1 cellular context compared by ENCODE assay signal in the genomic region with DNA sequence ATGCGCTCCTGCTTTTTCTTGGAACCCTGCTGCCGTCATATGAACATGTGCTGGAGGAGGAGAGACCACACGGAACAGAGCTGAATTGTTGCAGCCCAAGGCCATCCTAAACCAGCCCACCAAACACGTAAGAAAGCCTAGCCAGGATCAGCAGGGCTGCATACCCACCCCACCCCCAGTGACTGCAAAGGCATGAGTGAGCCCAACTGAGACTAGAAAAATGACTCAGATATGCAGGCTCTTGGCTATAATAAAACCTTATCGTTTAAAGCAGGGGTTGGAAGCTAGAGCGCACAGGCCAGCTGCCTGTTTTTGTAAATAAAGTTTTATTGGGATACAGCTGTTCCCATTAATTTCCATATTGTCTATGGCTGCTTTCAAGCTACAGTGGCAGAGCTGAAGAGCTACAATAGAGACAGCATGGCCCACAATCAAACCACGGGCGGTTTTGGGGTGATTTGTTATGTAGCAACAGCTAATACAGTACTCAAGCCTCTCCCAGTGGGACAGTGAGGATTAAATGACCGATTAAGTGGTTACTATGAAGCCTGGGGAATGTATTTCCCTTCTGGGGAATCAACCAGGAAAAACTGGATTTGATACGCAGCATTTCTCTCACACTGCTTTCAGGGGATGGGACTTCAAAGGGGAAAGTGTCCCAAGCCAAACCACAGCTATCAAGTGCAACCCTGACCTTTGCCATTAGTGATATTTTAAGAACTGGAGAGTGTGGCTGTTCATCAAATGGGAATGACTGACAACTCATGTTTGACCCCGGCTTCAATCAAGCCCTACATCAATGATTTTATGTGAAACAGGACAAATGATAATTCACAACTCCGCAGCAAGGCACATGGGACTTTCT.
TF ChIP-seq lines count a peak whose summit lies in the region.

No MANE protein-coding gene starts in this region.

TF ChIP-seq in HepG2, 621 proteins besides CTCF, POLR2A, EP300 and RAD21 (continued from another document):
- TF ChIP-seq, protein P1, sequence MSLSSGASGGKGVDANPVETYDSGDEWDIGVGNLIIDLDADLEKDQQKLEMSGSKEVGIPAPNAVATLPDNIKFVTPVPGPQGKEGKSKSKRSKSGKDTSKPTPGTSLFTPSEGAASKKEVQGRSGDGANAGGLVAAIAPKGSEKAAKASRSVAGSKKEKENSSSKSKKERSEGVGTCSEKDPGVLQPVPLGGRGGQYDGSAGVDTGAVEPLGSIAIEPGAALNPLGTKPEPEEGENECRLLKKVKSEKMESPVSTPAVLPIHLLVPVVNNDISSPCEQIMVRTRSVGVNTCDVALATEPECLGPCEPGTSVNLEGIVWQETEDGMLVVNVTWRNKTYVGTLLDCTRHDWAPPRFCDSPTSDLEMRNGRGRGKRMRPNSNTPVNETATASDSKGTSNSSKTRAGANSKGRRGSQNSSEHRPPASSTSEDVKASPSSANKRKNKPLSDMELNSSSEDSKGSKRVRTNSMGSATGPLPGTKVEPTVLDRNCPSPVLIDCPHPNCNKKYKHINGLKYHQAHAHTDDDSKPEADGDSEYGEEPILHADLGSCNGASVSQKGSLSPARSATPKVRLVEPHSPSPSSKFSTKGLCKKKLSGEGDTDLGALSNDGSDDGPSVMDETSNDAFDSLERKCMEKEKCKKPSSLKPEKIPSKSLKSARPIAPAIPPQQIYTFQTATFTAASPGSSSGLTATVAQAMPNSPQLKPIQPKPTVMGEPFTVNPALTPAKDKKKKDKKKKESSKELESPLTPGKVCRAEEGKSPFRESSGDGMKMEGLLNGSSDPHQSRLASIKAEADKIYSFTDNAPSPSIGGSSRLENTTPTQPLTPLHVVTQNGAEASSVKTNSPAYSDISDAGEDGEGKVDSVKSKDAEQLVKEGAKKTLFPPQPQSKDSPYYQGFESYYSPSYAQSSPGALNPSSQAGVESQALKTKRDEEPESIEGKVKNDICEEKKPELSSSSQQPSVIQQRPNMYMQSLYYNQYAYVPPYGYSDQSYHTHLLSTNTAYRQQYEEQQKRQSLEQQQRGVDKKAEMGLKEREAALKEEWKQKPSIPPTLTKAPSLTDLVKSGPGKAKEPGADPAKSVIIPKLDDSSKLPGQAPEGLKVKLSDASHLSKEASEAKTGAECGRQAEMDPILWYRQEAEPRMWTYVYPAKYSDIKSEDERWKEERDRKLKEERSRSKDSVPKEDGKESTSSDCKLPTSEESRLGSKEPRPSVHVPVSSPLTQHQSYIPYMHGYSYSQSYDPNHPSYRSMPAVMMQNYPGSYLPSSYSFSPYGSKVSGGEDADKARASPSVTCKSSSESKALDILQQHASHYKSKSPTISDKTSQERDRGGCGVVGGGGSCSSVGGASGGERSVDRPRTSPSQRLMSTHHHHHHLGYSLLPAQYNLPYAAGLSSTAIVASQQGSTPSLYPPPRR (CRISPR knock-in tag; IDR thresholded peaks at IDR 0.05; ENCODE audit: borderline replicate concordance): peak; percentile 12; the same call in 1 of the 2 replicates
- no peak for TF ChIP-seq SOX13 (IDR thresholded peaks at IDR 0.05)
- TF ChIP-seq SOX13 (CRISPR knock-in tag; conservative IDR thresholded peaks at IDR 0.05 in 1 of 2, IDR thresholded peaks at IDR 0.05 in 1 of 2): peak in 1 of 2 experiments; percentile 68; a peak in 2 of 4 replicates
- peak; percentile 38; the same call in 1 of the 2 replicates for TF ChIP-seq ZMYM4 (CRISPR knock-in tag; IDR thresholded peaks at IDR 0.05)
- TF ChIP-seq NCOA2 (CRISPR knock-in tag; IDR thresholded peaks at IDR 0.05): peak; percentile 77
- TF ChIP-seq TARDBP (CRISPR knock-in tag; IDR thresholded peaks at IDR 0.05): 0 out of 2 replicates have a peak, but pooled peaks have one; percentile 7
- TF ChIP-seq TBX3 (IDR thresholded peaks at IDR 0.05; ENCODE audit: borderline replicate concordance): 0 out of 2 replicates have a peak, but pooled peaks have one; percentile 32
- TF ChIP-seq, protein P2, sequence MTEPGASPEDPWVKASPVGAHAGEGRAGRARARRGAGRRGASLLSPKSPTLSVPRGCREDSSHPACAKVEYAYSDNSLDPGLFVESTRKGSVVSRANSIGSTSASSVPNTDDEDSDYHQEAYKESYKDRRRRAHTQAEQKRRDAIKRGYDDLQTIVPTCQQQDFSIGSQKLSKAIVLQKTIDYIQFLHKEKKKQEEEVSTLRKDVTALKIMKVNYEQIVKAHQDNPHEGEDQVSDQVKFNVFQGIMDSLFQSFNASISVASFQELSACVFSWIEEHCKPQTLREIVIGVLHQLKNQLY (CRISPR knock-in tag; IDR thresholded peaks at IDR 0.05): peak; percentile 41; the same call in 1 of the 2 replicates
- TF ChIP-seq, protein P3, sequence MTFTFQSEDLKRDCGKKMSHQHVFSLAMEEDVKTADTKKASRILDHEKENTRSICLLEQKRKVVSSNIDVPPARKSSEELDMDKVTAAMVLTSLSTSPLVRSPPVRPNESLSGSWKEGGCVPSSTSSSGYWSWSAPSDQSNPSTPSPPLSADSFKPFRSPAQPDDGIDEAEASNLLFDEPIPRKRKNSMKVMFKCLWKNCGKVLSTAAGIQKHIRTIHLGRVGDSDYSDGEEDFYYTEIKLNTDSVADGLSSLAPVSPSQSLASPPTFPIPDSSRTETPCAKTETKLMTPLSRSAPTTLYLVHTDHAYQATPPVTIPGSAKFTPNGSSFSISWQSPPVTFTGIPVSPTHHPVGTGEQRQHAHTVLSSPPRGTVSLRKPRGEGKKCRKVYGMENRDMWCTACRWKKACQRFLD (CRISPR knock-in tag; IDR thresholded peaks at IDR 0.05; ENCODE audit: borderline replicate concordance): no peak
- TF ChIP-seq TCF7L2 (IDR thresholded peaks at IDR 0.05; ENCODE audit: low read depth, low read length): peak; percentile 88
- 0 out of 2 replicates have a peak, but pooled peaks have one; percentile 18 for TF ChIP-seq RBFOX2 (IDR thresholded peaks at IDR 0.05; ENCODE audit: low read depth, low read length)
- 0 out of 2 replicates have a peak, but pooled peaks have one; percentile 5 for TF ChIP-seq STAG1 (CRISPR knock-in tag; IDR thresholded peaks at IDR 0.05)
- TF ChIP-seq ZFX (CRISPR knock-in tag; IDR thresholded peaks at IDR 0.05; ENCODE audit: low read depth): no peak
- 0 out of 2 replicates have a peak, but pooled peaks have one; percentile 37 for TF ChIP-seq ZNF766 (CRISPR knock-in tag; IDR thresholded peaks at IDR 0.05; ENCODE audit: borderline replicate concordance)
- peak; percentile 91 for TF ChIP-seq TBX2 (CRISPR knock-in tag; IDR thresholded peaks at IDR 0.05; ENCODE audit: borderline replicate concordance)
- TF ChIP-seq KAT7 (CRISPR knock-in tag; IDR thresholded peaks at IDR 0.05; ENCODE audit: borderline replicate concordance): no peak
- peak; percentile 47; the same call in 1 of the 2 replicates for TF ChIP-seq FOXJ3 (CRISPR knock-in tag; IDR thresholded peaks at IDR 0.05; ENCODE audit: borderline replicate concordance)
- no peak for TF ChIP-seq IKZF1 (IDR thresholded peaks at IDR 0.05)
- peak; percentile 66 for TF ChIP-seq GATAD2A (CRISPR knock-in tag; IDR thresholded peaks at IDR 0.05)
- peak; percentile 61 for TF ChIP-seq FOSL2 (CRISPR knock-in tag; IDR thresholded peaks at IDR 0.05)
- TF ChIP-seq CREM (IDR thresholded peaks at IDR 0.05): peak; percentile 35; the same call in 1 of the 2 replicates
- TF ChIP-seq CREM (CRISPR knock-in tag; IDR thresholded peaks at IDR 0.05): no peak
- TF ChIP-seq, protein P4, sequence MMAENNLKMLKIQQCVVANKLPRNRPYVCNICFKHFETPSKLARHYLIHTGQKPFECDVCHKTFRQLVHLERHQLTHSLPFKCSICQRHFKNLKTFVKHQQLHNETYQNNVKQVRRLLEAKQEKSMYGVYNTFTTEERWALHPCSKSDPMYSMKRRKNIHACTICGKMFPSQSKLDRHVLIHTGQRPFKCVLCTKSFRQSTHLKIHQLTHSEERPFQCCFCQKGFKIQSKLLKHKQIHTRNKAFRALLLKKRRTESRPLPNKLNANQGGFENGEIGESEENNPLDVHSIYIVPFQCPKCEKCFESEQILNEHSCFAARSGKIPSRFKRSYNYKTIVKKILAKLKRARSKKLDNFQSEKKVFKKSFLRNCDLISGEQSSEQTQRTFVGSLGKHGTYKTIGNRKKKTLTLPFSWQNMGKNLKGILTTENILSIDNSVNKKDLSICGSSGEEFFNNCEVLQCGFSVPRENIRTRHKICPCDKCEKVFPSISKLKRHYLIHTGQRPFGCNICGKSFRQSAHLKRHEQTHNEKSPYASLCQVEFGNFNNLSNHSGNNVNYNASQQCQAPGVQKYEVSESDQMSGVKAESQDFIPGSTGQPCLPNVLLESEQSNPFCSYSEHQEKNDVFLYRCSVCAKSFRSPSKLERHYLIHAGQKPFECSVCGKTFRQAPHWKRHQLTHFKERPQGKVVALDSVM (CRISPR knock-in tag; IDR thresholded peaks at IDR 0.05): no peak
- TF ChIP-seq MIER3 (CRISPR knock-in tag; IDR thresholded peaks at IDR 0.05; ENCODE audit: borderline replicate concordance): peak; percentile 52; the same call in 1 of the 2 replicates
- TF ChIP-seq SMAD3 (CRISPR knock-in tag; IDR thresholded peaks at IDR 0.05): 0 out of 2 replicates have a peak, but pooled peaks have one; percentile 18
- peak; percentile 24; the same call in 1 of the 2 replicates for TF ChIP-seq MYC (CRISPR knock-in tag; IDR thresholded peaks at IDR 0.05; ENCODE audit: borderline replicate concordance)
- TF ChIP-seq HMG20A (CRISPR knock-in tag; IDR thresholded peaks at IDR 0.05; ENCODE audit: borderline replicate concordance): peak; percentile 63; the same call in 1 of the 2 replicates
- peak; percentile 56 for TF ChIP-seq HNF4A (CRISPR knock-in tag; IDR thresholded peaks at IDR 0.05)
- TF ChIP-seq, protein P5, sequence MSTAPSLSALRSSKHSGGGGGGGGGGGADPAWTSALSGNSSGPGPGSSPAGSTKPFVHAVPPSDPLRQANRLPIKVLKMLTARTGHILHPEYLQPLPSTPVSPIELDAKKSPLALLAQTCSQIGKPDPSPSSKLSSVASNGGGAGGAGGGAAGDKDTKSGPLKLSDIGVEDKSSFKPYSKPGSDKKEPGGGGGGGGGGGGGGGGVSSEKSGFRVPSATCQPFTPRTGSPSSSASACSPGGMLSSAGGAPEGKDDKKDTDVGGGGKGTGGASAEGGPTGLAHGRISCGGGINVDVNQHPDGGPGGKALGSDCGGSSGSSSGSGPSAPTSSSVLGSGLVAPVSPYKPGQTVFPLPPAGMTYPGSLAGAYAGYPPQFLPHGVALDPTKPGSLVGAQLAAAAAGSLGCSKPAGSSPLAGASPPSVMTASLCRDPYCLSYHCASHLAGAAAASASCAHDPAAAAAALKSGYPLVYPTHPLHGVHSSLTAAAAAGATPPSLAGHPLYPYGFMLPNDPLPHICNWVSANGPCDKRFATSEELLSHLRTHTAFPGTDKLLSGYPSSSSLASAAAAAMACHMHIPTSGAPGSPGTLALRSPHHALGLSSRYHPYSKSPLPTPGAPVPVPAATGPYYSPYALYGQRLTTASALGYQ (CRISPR knock-in tag; IDR thresholded peaks at IDR 0.05): 0 out of 2 replicates have a peak, but pooled peaks have one; percentile 53
- TF ChIP-seq, protein P6, sequence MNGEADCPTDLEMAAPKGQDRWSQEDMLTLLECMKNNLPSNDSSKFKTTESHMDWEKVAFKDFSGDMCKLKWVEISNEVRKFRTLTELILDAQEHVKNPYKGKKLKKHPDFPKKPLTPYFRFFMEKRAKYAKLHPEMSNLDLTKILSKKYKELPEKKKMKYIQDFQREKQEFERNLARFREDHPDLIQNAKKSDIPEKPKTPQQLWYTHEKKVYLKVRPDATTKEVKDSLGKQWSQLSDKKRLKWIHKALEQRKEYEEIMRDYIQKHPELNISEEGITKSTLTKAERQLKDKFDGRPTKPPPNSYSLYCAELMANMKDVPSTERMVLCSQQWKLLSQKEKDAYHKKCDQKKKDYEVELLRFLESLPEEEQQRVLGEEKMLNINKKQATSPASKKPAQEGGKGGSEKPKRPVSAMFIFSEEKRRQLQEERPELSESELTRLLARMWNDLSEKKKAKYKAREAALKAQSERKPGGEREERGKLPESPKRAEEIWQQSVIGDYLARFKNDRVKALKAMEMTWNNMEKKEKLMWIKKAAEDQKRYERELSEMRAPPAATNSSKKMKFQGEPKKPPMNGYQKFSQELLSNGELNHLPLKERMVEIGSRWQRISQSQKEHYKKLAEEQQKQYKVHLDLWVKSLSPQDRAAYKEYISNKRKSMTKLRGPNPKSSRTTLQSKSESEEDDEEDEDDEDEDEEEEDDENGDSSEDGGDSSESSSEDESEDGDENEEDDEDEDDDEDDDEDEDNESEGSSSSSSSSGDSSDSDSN (CRISPR knock-in tag; IDR thresholded peaks at IDR 0.05): peak; percentile 23; the same call in 1 of the 2 replicates
- no peak for TF ChIP-seq ZNF7 (CRISPR knock-in tag; IDR thresholded peaks at IDR 0.05)
- peak; percentile 78; the same call in 1 of the 2 replicates for TF ChIP-seq ZNF292 (CRISPR knock-in tag; IDR thresholded peaks at IDR 0.05; ENCODE audit: borderline replicate concordance, low read depth)
- TF ChIP-seq MEF2D (CRISPR knock-in tag; IDR thresholded peaks at IDR 0.05): peak; percentile 97
- no peak for TF ChIP-seq IKZF4 (CRISPR knock-in tag; IDR thresholded peaks at IDR 0.05; ENCODE audit: borderline replicate concordance, low read depth, not compliant biosample characterization)
- no peak for TF ChIP-seq KDM4B (CRISPR knock-in tag; IDR thresholded peaks at IDR 0.05)
- 0 out of 2 replicates have a peak, but pooled peaks have one; percentile 18 for TF ChIP-seq ZNF331 (CRISPR knock-in tag; IDR thresholded peaks at IDR 0.05)
- TF ChIP-seq NFIC (IDR thresholded peaks at IDR 0.05; ENCODE audit: low read length): no peak
- peak; percentile 84 for TF ChIP-seq ISL2 (CRISPR knock-in tag; IDR thresholded peaks at IDR 0.05)
- TF ChIP-seq GPN1 (CRISPR knock-in tag; IDR thresholded peaks at IDR 0.05; ENCODE audit: borderline replicate concordance): no peak
- TF ChIP-seq SCMH1 (CRISPR knock-in tag; IDR thresholded peaks at IDR 0.05; ENCODE audit: borderline replicate concordance): no peak
- peak; percentile 25; the same call in 1 of the 2 replicates for TF ChIP-seq RFXAP (CRISPR knock-in tag; IDR thresholded peaks at IDR 0.05; ENCODE audit: borderline replicate concordance)
- peak; percentile 61; the same call in 1 of the 2 replicates for TF ChIP-seq PITX1 (CRISPR knock-in tag; IDR thresholded peaks at IDR 0.05)
- TF ChIP-seq, protein P7, sequence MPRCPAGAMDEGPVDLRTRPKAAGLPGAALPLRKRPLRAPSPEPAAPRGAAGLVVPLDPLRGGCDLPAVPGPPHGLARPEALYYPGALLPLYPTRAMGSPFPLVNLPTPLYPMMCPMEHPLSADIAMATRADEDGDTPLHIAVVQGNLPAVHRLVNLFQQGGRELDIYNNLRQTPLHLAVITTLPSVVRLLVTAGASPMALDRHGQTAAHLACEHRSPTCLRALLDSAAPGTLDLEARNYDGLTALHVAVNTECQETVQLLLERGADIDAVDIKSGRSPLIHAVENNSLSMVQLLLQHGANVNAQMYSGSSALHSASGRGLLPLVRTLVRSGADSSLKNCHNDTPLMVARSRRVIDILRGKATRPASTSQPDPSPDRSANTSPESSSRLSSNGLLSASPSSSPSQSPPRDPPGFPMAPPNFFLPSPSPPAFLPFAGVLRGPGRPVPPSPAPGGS (CRISPR knock-in tag; IDR thresholded peaks at IDR 0.05): no peak
- peak; percentile 30; the same call in 1 of the 2 replicates for TF ChIP-seq IRF2 (CRISPR knock-in tag; IDR thresholded peaks at IDR 0.05)
- peak; percentile 26; the same call in 1 of the 2 replicates for TF ChIP-seq SIX4 (CRISPR knock-in tag; IDR thresholded peaks at IDR 0.05)
- TF ChIP-seq ZNF260 (CRISPR knock-in tag; IDR thresholded peaks at IDR 0.05; ENCODE audit: borderline replicate concordance, low read depth): no peak
